Comparison of ENCODE assay signal across 18 cellular contexts in genomic region chr16:49116873-49117272, GRCh38.
A peak's percentile ranks its signal among the peaks of the same experiment; 100 is the strongest.
DNase-seq lines count a peak whose midpoint lies in the region; ATAC-seq, FAIRE-seq and TF ChIP-seq lines count a peak whose summit lies in the region.
"Had no signal": no experiment of that assay in that cellular context is flagged by ENCODE, and none has a peak within 500 bp of the region (broad histone marks: within the 10 kb centered on the region; RNA-seq: fewer than 3 reads in every experiment).

No MANE protein-coding gene starts in this region.

- H3K9me3 ChIP-seq in breast epithelium (no peaks in the 10 kb centered on the region), prostate gland (no peaks in the 10 kb centered on the region)
- H3K9me3 ChIP-seq: BE2C, SK-N-SH had no signal

- intact Hi-C loops in MCF 10A (cut with micrococcal nuclease), result no loop called here
- intact Hi-C loops in breast epithelium (cut with DNase I; ENCODE audit: low total_unique reads), result loop anchor here (5.0 kb wide), 1 partner anchor 420 kb away; no protein-coding TSS in a partner anchor
- intact Hi-C loops in prostate gland (cut with DNase I), result no loop called here

- no peak for TF ChIP-seq POLR2A in breast epithelium (IDR thresholded peaks at IDR 0.05)
- no peak for TF ChIP-seq POLR2A in prostate gland (IDR thresholded peaks at IDR 0.05)

- H3K36me3 ChIP-seq in breast epithelium, result no peaks in the 10 kb centered on the region
- no peaks in the 10 kb centered on the region for H3K36me3 ChIP-seq in prostate gland
- H3K36me3 ChIP-seq: BE2C had no signal

- H3K4me3 ChIP-seq in breast epithelium (no peak overlapping the region), prostate gland (no peak overlapping the region)

- POLR2A ChIA-PET in MCF 10A (lab: Yijun Ruan, JAX), result no interaction called here
- POLR2A ChIA-PET in RWPE1 (lab: Yijun Ruan, JAX; ENCODE audit: low non-redundant PET), result no interaction called here

- H3K4me1 Mint-ChIP-seq in MCF 10A (ENCODE audit: insufficient read depth, unreplicated experiment), result peaks cover 12% of the 10 kb centered on the region

- FAIRE-seq in frontal cortex (lab: Jason Lieb, UNC), result no peak
- FAIRE-seq: HepG2 had no signal

- no peaks in the 10 kb centered on the region for H3K4me1 ChIP-seq in breast epithelium
- H3K4me1 ChIP-seq in foreskin keratinocyte, result peaks cover 4% of the 10 kb centered on the region
- no peaks in the 10 kb centered on the region for H3K4me1 ChIP-seq in prostate gland (replicated peaks)
- H3K4me1 ChIP-seq: BE2C had no signal

- no peaks in the 10 kb centered on the region for H3K36me3 Mint-ChIP-seq in MCF 10A (ENCODE audit: insufficient read depth, unreplicated experiment)

- peak; percentile 66 for DNase-seq in MCF 10A (ENCODE audit: unreplicated experiment)
- DNase-seq in breast epithelium (ENCODE audit: low spot score in 2 of 2), result no peak
- DNase-seq in RWPE1 (ENCODE audit: low spot score), result peak; percentile 83
- peak; percentile 63 to 79 for DNase-seq in foreskin keratinocyte
- no peak for DNase-seq in frontal cortex (ENCODE audit: low spot score in 2 of 2)
- DNase-seq in NOMO-1 treated with DMSO at 0.1 percent for 48 hours (lab: John Stamatoyannopoulos, UW; ENCODE audit: unreplicated experiment), result no peak
- no peak for DNase-seq in activated CD4-positive, alpha-beta T cell treated with anti-CD3 and anti-CD28 coated beads, Interleukin-2, amount 50 U/mL, for 4 hours
- DNase-seq in prostate gland (ENCODE audit: low spot score), result no peak
- DNase-seq: BE2C; CD4-positive, alpha-beta T cell; HCEC 1CT; NCI-H187 treated with DMSO at 0.1 percent for 48 hours; NCI-H446; PC-3; SK-N-SH had no signal

- no peaks in the 10 kb centered on the region for H3K9me3 Mint-ChIP-seq in MCF 10A (ENCODE audit: unreplicated experiment)

- H3K4me3 Mint-ChIP-seq in MCF 10A (ENCODE audit: unreplicated experiment), result no peak overlapping the region
- H3K4me3 Mint-ChIP-seq: CD4-positive, alpha-beta T cell had no signal

- peaks cover 19% of the 10 kb centered on the region for H3K27me3 Mint-ChIP-seq in MCF 10A (ENCODE audit: insufficient read depth, unreplicated experiment)
- H3K27me3 Mint-ChIP-seq: CD4-positive, alpha-beta T cell had no signal

- H3K27ac Mint-ChIP-seq in MCF 10A (ENCODE audit: low read depth, unreplicated experiment), result peak overlapping the region; percentile 33
- H3K27ac Mint-ChIP-seq: CD4-positive, alpha-beta T cell had no signal

- no peak for TF ChIP-seq CTCF in MCF 10A (IDR thresholded peaks at IDR 0.05; ENCODE audit: unreplicated experiment)
- TF ChIP-seq CTCF in breast epithelium (IDR thresholded peaks at IDR 0.05), result no peak
- no peak for TF ChIP-seq CTCF in RWPE1 (conservative IDR thresholded peaks at IDR 0.05; ENCODE audit: low read depth)
- no peak for TF ChIP-seq CTCF in foreskin keratinocyte (conservative IDR thresholded peaks at IDR 0.05)
- TF ChIP-seq CTCF in prostate gland (IDR thresholded peaks at IDR 0.05), result no peak

- BruUV-seq in MCF 10A (replicated peaks; lab: Mats Ljungman, UMichigan), result no TSS peak

- WGBS in prostate gland, result 88% methylated on average over 7 of the region's 7 CpGs

- H3K27ac ChIP-seq in breast epithelium (no peak overlapping the region), RWPE1 (peak overlapping the region; percentile 17; the same call in 1 of the 2 replicates), foreskin keratinocyte (no peak overlapping the region), prostate gland (no peak overlapping the region)
- H3K27ac ChIP-seq: 22Rv1 had no signal

- peak; percentile 97 for ATAC-seq in foreskin keratinocyte
- ATAC-seq: HepG2, PC-3, Right ventricle myocardium inferior had no signal

- H3K27me3 ChIP-seq in breast epithelium (no peaks in the 10 kb centered on the region), foreskin keratinocyte (peaks cover 4% of the 10 kb centered on the region), prostate gland (replicated peaks; ENCODE audit: insufficient read depth) (no peaks in the 10 kb centered on the region)
- H3K27me3 ChIP-seq: BE2C had no signal

- CTCF ChIA-PET in MCF 10A (lab: Yijun Ruan, JAX), result interaction anchor here (1.2 kb wide), 1 partner anchor 11 kb away, joined by 4 read pairs; no protein-coding TSS in a partner anchor
- CTCF ChIA-PET in RWPE1 (lab: Yijun Ruan, JAX), result interaction anchor here (0.5 kb wide), 1 partner anchor 209 kb away, joined by 4 read pairs; no protein-coding TSS in a partner anchor

Comparison
In these comparisons a context has a peak if more than half of its experiments do, and no peak if none do; other contexts are left out.
1. DNase-seq: peak in MCF 10A (single experiment), RWPE1 (single experiment) and foreskin keratinocyte (2 of 2); none in breast epithelium (0 of 2), frontal cortex (0 of 2), NOMO-1 treated with DMSO at 0.1 percent for 48 hours (single experiment), activated CD4-positive, alpha-beta T cell treated with anti-CD3 and anti-CD28 coated beads, Interleukin-2, amount 50 U/mL, for 4 hours (0 of 2) and prostate gland (single experiment).